ENCODE assay signal across 8 cellular contexts in the genomic region with DNA sequence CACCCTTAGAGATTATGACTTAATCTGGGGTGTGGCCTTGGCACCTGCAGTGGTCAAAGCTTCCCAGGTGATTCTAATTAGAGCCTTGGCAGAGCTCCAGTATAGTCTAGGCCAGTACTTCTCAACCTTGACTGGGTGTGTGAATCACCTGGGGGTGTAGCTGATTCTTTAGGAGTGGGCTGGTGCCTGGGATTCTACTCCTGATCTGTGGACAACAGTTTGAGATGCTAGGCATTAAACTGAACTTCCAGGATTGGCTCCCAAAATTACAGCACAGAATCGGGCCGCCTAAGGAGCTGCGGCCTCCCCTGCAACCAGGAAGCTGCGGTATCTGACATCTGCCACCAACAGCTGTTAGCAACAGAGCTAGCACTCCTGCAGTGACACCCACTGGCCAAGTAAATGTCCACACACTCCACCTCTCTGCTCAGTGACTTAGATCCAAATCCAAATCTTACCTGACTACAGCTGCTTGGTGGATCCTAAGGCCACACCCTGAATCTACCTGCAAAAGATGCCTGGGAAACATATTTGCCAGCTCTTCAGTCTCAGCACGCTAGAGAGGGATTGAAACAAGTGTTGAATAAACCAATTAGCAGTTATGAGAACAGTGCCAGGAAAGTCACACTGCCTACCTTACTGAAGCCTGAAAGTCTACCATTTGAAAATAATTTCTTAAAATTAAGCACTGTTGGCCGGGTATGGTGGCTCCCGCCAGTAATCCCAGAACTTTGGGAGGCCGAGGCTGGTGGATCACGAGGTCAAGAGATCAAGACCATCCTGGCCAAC.
DNase-seq lines count a peak whose midpoint lies in the region; ATAC-seq lines count a peak whose summit lies in the region.

No MANE protein-coding gene starts in this region.

- ATAC-seq in HG03280 (IDR thresholded peaks at IDR 0.05; ENCODE audit: unreplicated experiment), result peak; percentile 91
- ATAC-seq in stimulated activated naive B cell treated with anti-CD40 and anti-IgM and Interleukin-4, amounts not matched to agents 10 μg/mL and 1 μg/mL and 100 μg/mL, for 72 hours (replicated peaks), result peak; percentile 90 to 95

- H3K4me3 Mint-ChIP-seq in activated naive CD8-positive, alpha-beta T cell treated with anti-CD3 and anti-CD28 coated beads for 36 hours, result no peak overlapping the region
- H3K4me3 Mint-ChIP-seq in stimulated activated naive B cell treated with anti-CD40 and anti-IgM and Interleukin-4, amounts not matched to agents 10 μg/mL and 1 μg/mL and 100 μg/mL, for 72 hours, result no peak overlapping the region

- no peaks in the 10 kb centered on the region for H3K9me3 Mint-ChIP-seq in activated naive CD8-positive, alpha-beta T cell treated with anti-CD3 and anti-CD28 coated beads for 36 hours
- no peaks in the 10 kb centered on the region for H3K9me3 Mint-ChIP-seq in stimulated activated naive B cell treated with anti-CD40 and anti-IgM and Interleukin-4, amounts not matched to agents 10 μg/mL and 1 μg/mL and 100 μg/mL, for 72 hours

- H3K27ac Mint-ChIP-seq in activated naive CD8-positive, alpha-beta T cell treated with anti-CD3 and anti-CD28 coated beads for 36 hours, result no peak overlapping the region
- no peak overlapping the region for H3K27ac Mint-ChIP-seq in stimulated activated naive B cell treated with anti-CD40 and anti-IgM and Interleukin-4, amounts not matched to agents 10 μg/mL and 1 μg/mL and 100 μg/mL, for 72 hours

- H3K27me3 Mint-ChIP-seq in activated naive CD8-positive, alpha-beta T cell treated with anti-CD3 and anti-CD28 coated beads for 36 hours, result peaks cover 14% of the 10 kb centered on the region
- peaks cover 15 to 52% of the 10 kb centered on the region in 2 donors for H3K27me3 Mint-ChIP-seq in stimulated activated naive B cell treated with anti-CD40 and anti-IgM and Interleukin-4, amounts not matched to agents 10 μg/mL and 1 μg/mL and 100 μg/mL, for 72 hours

- H3K4me1 Mint-ChIP-seq in activated naive CD8-positive, alpha-beta T cell treated with anti-CD3 and anti-CD28 coated beads for 36 hours, result peaks cover 1% of the 10 kb centered on the region
- peaks cover under 1 to 6% of the 10 kb centered on the region in 2 donors for H3K4me1 Mint-ChIP-seq in stimulated activated naive B cell treated with anti-CD40 and anti-IgM and Interleukin-4, amounts not matched to agents 10 μg/mL and 1 μg/mL and 100 μg/mL, for 72 hours

- H3K36me3 Mint-ChIP-seq in activated naive CD8-positive, alpha-beta T cell treated with anti-CD3 and anti-CD28 coated beads for 36 hours, result no peaks in the 10 kb centered on the region
- H3K36me3 Mint-ChIP-seq in stimulated activated naive B cell treated with anti-CD40 and anti-IgM and Interleukin-4, amounts not matched to agents 10 μg/mL and 1 μg/mL and 100 μg/mL, for 72 hours, result no peaks in the 10 kb centered on the region

- DNase-seq in DMS 273 treated with DMSO at 0.1 percent for 48 hours (lab: John Stamatoyannopoulos, UW), result peak; percentile 78
- DNase-seq in GM19240 (ENCODE audit: insufficient read length, low spot score), result peak; percentile 57
- peak; percentile 36 to 76 for DNase-seq in NCI-H446 (lab: John Stamatoyannopoulos, UW)
- peak; percentile 16 for DNase-seq in activated naive CD8-positive, alpha-beta T cell treated with anti-CD3 and anti-CD28 coated beads for 36 hours
- peak; percentile 77 for DNase-seq in iPS-NIHi7 (ENCODE audit: extremely low spot score)
- DNase-seq in stimulated activated naive B cell treated with anti-CD40 and anti-IgM and Interleukin-4, amounts not matched to agents 10 μg/mL and 1 μg/mL and 100 μg/mL, for 72 hours, result peak; percentile 9
- DNase-seq in cerebellum (ENCODE audit: low spot score), result no peak
